ENCODE assay signal across 8 cellular contexts in the genomic region with DNA sequence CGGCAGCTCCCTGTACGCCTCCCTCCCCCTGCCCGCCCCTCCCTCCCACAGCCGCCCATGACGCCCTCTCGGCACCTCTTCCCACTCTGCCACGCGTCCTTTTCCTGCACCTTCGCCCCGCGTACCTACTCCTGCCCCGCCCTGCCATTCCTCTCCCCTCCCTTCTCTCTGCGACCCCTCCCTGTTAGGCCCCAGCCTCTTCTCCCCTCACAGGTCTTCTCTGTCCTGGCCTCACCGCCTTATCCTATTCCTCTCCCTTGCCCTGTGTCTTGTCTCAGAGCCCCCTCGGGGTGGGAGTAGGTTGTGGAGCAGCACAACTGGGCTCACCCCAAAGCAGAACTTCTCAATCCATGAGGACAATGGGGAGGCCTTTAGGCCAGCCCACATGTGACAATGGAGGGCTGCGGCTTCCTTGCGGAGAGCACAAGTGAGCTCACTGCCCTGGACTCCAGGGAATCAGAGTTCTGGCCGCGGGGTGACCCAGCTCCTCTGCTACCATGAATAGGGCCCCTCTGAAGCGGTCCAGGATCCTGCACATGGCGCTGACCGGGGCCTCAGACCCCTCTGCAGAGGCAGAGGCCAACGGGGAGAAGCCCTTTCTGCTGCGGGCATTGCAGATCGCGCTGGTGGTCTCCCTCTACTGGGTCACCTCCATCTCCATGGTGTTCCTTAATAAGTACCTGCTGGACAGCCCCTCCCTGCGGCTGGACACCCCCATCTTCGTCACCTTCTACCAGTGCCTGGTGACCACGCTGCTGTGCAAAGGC. TPM values are rescaled to one million over a fixed set of nuclear protein-coding genes. Genes with fewer than 3 reads are reported as not detected.
DNase-seq lines count a peak whose midpoint lies in the region; ATAC-seq and TF ChIP-seq lines count a peak whose summit lies in the region.

No MANE protein-coding gene starts in this region.

- peak overlapping the region; percentile 34; the same call in 1 of the 2 replicates for H3K27ac ChIP-seq in HUES6 (ENCODE audit: low read depth, low read length)
- H3K27ac ChIP-seq in parathyroid adenoma, result no peak overlapping the region

- H3K79me2 ChIP-seq in parathyroid adenoma, result no peaks in the 10 kb centered on the region

- H3K36me3 ChIP-seq in HUES6 (ENCODE audit: control insufficient read depth, insufficient read depth, low read length) (no peaks in the 10 kb centered on the region), parathyroid adenoma (ENCODE audit: control insufficient read depth, insufficient read depth, low read length) (no peaks in the 10 kb centered on the region)

- H3K27ac Mint-ChIP-seq in activated CD8-positive, alpha-beta T cell treated with anti-CD3 and anti-CD28 coated beads, Interleukin-2, amount 10 ng/mL, durations not matched to agents 7 days and 5 days, result peak overlapping the region; percentile 93

- no peaks in the 10 kb centered on the region for H3K9me3 Mint-ChIP-seq in activated CD8-positive, alpha-beta T cell treated with anti-CD3 and anti-CD28 coated beads, Interleukin-2, amount 10 ng/mL, durations not matched to agents 7 days and 5 days (ENCODE audit: insufficient read depth)

- H3K4me1 ChIP-seq in HUES6 (ENCODE audit: control insufficient read depth, insufficient read depth, low read length), result peaks cover 22% of the 10 kb centered on the region; the same call in 1 of the 2 replicates
- H3K4me1 ChIP-seq in parathyroid adenoma, result peaks cover 4% of the 10 kb centered on the region

- intact Hi-C loops in Right ventricle myocardium inferior (cut with DNase I), result loop anchor here (2.0 kb wide), 1 partner anchor 37 kb away; no protein-coding TSS in a partner anchor

- H3K4me3 ChIP-seq in HUES6 (ENCODE audit: low read depth, low read length), result peak overlapping the region; percentile 90
- H3K4me3 ChIP-seq in parathyroid adenoma (ENCODE audit: low read depth, low read length), result peak overlapping the region; percentile 75

- peaks cover 31% of the 10 kb centered on the region for H3K27me3 ChIP-seq in HUES6 (ENCODE audit: control insufficient read depth, insufficient read depth, low read length)
- H3K27me3 ChIP-seq in parathyroid adenoma (ENCODE audit: control insufficient read depth, insufficient read depth, low read length), result no peaks in the 10 kb centered on the region

- peak; percentile 35 for DNase-seq in COLO668 (lab: John Stamatoyannopoulos, UW; ENCODE audit: unreplicated experiment)
- DNase-seq in activated CD8-positive, alpha-beta T cell treated with anti-CD3 and anti-CD28 coated beads, Interleukin-2, amount 10 ng/mL, durations not matched to agents 7 days and 5 days, result no peak
- peak; percentile 69 for DNase-seq in Right ventricle myocardium inferior (ENCODE audit: missing footprints)
- no peak for DNase-seq in NCI-H2107 treated with DMSO at 0.1 percent for 48 hours (lab: John Stamatoyannopoulos, UW; ENCODE audit: unreplicated experiment)
- no peak for DNase-seq in midbrain (lab: John Stamatoyannopoulos, UW)

- H3K4me1 Mint-ChIP-seq in activated CD8-positive, alpha-beta T cell treated with anti-CD3 and anti-CD28 coated beads, Interleukin-2, amount 10 ng/mL, durations not matched to agents 7 days and 5 days (ENCODE audit: low read depth), result peaks cover 47% of the 10 kb centered on the region

- H3K9ac ChIP-seq in HUES6 (ENCODE audit: low read length) (peak overlapping the region; percentile 79), parathyroid adenoma (no peak overlapping the region)

- H3K36me3 Mint-ChIP-seq in activated CD8-positive, alpha-beta T cell treated with anti-CD3 and anti-CD28 coated beads, Interleukin-2, amount 10 ng/mL, durations not matched to agents 7 days and 5 days (ENCODE audit: low read depth), result peaks cover 38% of the 10 kb centered on the region

- peak; percentile 26 for ATAC-seq in GM19452 (IDR thresholded peaks at IDR 0.05; ENCODE audit: unreplicated experiment)
- no peak for ATAC-seq in activated CD8-positive, alpha-beta T cell treated with anti-CD3 and anti-CD28 coated beads, Interleukin-2, amount 10 ng/mL, durations not matched to agents 7 days and 5 days
- ATAC-seq in Right ventricle myocardium inferior, result peak; percentile 36

- POLR2A ChIA-PET in activated CD8-positive, alpha-beta T cell treated with anti-CD3 and anti-CD28 coated beads, Interleukin-2, amount 10 ng/mL, durations not matched to agents 7 days and 5 days (lab: Charles Lee), result interaction anchor here (0.5 to 3.1 kb wide), 6 partner anchors 8 to 502 kb away, joined by 3 to 9 read pairs (median 4); a partner anchor contains a TSS

- H3K9me3 ChIP-seq in HUES6 (ENCODE audit: control insufficient read depth, insufficient read depth, low read depth, low read length) (no peaks in the 10 kb centered on the region), parathyroid adenoma (ENCODE audit: control insufficient read depth, low read length) (no peaks in the 10 kb centered on the region)

- H3K4me3 Mint-ChIP-seq in activated CD8-positive, alpha-beta T cell treated with anti-CD3 and anti-CD28 coated beads, Interleukin-2, amount 10 ng/mL, durations not matched to agents 7 days and 5 days, result peak overlapping the region; percentile 92

- H3K27me3 Mint-ChIP-seq in activated CD8-positive, alpha-beta T cell treated with anti-CD3 and anti-CD28 coated beads, Interleukin-2, amount 10 ng/mL, durations not matched to agents 7 days and 5 days (ENCODE audit: low read depth), result no peaks in the 10 kb centered on the region

- H2AFZ ChIP-seq in parathyroid adenoma, result peak overlapping the region; percentile 7

- CTCF ChIA-PET in activated CD8-positive, alpha-beta T cell treated with anti-CD3 and anti-CD28 coated beads, Interleukin-2, amount 10 ng/mL, durations not matched to agents 7 days and 5 days (lab: Charles Lee), result interaction anchor here (0.8 to 3.4 kb wide), 4 partner anchors 34 to 160 kb away, joined by 3 to 13 read pairs (median 4); a partner anchor contains a TSS

- no peak for TF ChIP-seq CTCF in parathyroid adenoma (IDR thresholded peaks at IDR 0.05)

- H3K4me2 ChIP-seq in parathyroid adenoma (ENCODE audit: low read length), result peak overlapping the region; percentile 87

RNA-seq across cellular contexts. Expression of a gene that starts 0.5 kb away (rescaled TPM):
- 10 to 100 TPM; 21.8 to 23.5 TPM for total RNA-seq in activated CD8-positive, alpha-beta T cell treated with anti-CD3 and anti-CD28 coated beads, Interleukin-2, amount 10 ng/mL, durations not matched to agents 7 days and 5 days
- 6.0 TPM for total RNA-seq in Right ventricle myocardium inferior

RNA-seq across cellular contexts. Expression of a gene that starts 41.8 kb away (rescaled TPM):
- 10 to 100 TPM; 24.4 to 28.1 TPM for total RNA-seq in activated CD8-positive, alpha-beta T cell treated with anti-CD3 and anti-CD28 coated beads, Interleukin-2, amount 10 ng/mL, durations not matched to agents 7 days and 5 days
- 69.8 TPM for total RNA-seq in Right ventricle myocardium inferior

Comparison
In these comparisons a context has a peak if more than half of its experiments do, and no peak if none do; other contexts are left out.
1. DNase-seq: peak in COLO668 (single experiment) and Right ventricle myocardium inferior (single experiment); none in activated CD8-positive, alpha-beta T cell treated with anti-CD3 and anti-CD28 coated beads, Interleukin-2, amount 10 ng/mL, durations not matched to agents 7 days and 5 days (single experiment), NCI-H2107 treated with DMSO at 0.1 percent for 48 hours (single experiment) and midbrain (single experiment).